Comparison of ENCODE assay signal across 8 cellular contexts in the genomic region with DNA sequence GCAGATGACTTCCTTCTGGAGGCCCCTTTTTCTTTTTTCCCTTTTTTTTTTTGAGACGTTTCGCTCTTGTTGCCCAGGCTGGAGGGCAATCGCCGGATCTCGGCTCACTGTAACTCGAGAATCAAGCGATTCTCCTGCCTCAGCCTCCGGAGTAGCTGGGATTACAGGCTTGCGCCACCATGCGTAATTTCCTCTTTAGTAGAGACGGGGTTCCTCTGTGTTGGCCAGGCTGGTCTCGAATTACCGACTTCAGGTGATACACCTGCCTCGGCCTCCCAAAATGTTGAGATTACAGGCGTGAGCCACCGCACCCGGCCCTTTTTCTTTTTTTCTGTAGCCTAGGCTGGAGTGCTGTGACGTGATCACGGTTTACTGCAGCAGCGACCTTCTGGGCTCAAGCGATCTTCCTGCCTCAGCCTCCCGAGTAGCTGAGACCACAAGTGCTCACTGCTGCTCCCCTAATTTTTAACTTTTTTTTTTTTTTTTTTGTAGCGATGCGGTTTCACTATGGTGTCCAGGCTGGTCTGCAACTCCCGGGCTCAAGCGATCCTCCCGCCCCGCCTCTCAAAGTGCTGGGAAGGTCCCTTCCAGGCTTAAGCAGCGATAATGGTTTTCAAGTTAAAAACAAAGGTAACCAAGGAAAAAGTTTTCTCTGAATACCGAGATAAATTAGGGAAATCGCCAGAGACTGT. TPM values are rescaled to one million over a fixed set of nuclear protein-coding genes. Genes with fewer than 3 reads are reported as not detected.
DNase-seq lines count a peak whose midpoint lies in the region; ATAC-seq, FAIRE-seq and TF ChIP-seq lines count a peak whose summit lies in the region.

No MANE protein-coding gene starts in this region.

- H3K27ac Mint-ChIP-seq in nephron, result peak overlapping the region; percentile 97 to 99 (median 98)

- ATAC-seq in activated CD4-positive, CD25-positive, alpha-beta regulatory T cell treated with anti-CD3 and anti-CD28 coated beads, Interleukin-2, amount 50 U/mL, for 24 hours, result no peak
- ATAC-seq in HG02970 (IDR thresholded peaks at IDR 0.05; ENCODE audit: low FRiP score, unreplicated experiment), result peak; percentile 14

- peak overlapping the region; percentile 87 for H3K4me3 ChIP-seq in fibroblast of the aortic adventitia (ENCODE audit: low read depth, low read length)

- no peak for FAIRE-seq in urothelium cell line (lab: Jason Lieb, UNC)

- peak overlapping the region; percentile 93 to 99 (median 99) for H3K4me3 Mint-ChIP-seq in nephron

- TF ChIP-seq CTCF in fibroblast of the aortic adventitia (IDR thresholded peaks at IDR 0.05; ENCODE audit: insufficient read depth, low read length) (no peak), nephron (IDR thresholded peaks at IDR 0.05; ENCODE audit: unreplicated experiment in 3 of 3) (no peak)

- H3K27me3 Mint-ChIP-seq in nephron (ENCODE audit: low read depth), result peaks cover 3% of the 10 kb centered on the region

- peak; percentile 41 for DNase-seq in activated CD4-positive, CD25-positive, alpha-beta regulatory T cell treated with anti-CD3 and anti-CD28 coated beads, Interleukin-2, amount 50 U/mL, for 72 hours
- DNase-seq in NCI-H748 (lab: John Stamatoyannopoulos, UW; ENCODE audit: unreplicated experiment), result peak; percentile 68
- DNase-seq in activated T-helper 1 cell treated with Interleukin-2 at 50 U/mL for 16 hours (ENCODE audit: low read depth), result peak; percentile 3
- peak; percentile 68 for DNase-seq in fibroblast of the aortic adventitia (ENCODE audit: low read depth)
- peak; percentile 8 for DNase-seq in urothelium cell line (ENCODE audit: low spot score)

- H3K4me1 Mint-ChIP-seq in nephron, result peaks cover 15% of the 10 kb centered on the region

- H3K9me3 Mint-ChIP-seq in nephron, result no peaks in the 10 kb centered on the region

- H3K36me3 Mint-ChIP-seq in nephron (ENCODE audit: low read depth), result peaks cover 12% of the 10 kb centered on the region

RNA-seq across cellular contexts. Expression of a gene that starts 1.0 kb away (rescaled TPM):
- total RNA-seq in fibroblast of the aortic adventitia (ENCODE audit: low replicate concordance), result 172 and 273 TPM in 2 replicates

RNA-seq across cellular contexts. Expression of a gene that starts 10.4 kb away (rescaled TPM):
- 3.1 and 7.3 TPM in 2 replicates for total RNA-seq in fibroblast of the aortic adventitia (ENCODE audit: low replicate concordance)

RNA-seq across cellular contexts. Expression of a gene that starts 48.6 kb away (rescaled TPM):
- total RNA-seq in fibroblast of the aortic adventitia (ENCODE audit: low replicate concordance), result 8.3 and 16.0 TPM in 2 replicates

Comparison
In these comparisons a context has a peak if more than half of its experiments do, and no peak if none do; other contexts are left out.
1. DNase-seq: peak in every context shown above with its lines; median percentile 68 in NCI-H748; 68 in fibroblast of the aortic adventitia; 41 in activated CD4-positive, CD25-positive, alpha-beta regulatory T cell treated with anti-CD3 and anti-CD28 coated beads, Interleukin-2, amount 50 U/mL, for 72 hours; 8 in urothelium cell line; 3 in activated T-helper 1 cell treated with Interleukin-2 at 50 U/mL for 16 hours.